36 cellular contexts compared by ENCODE assay signal in the genomic region with DNA sequence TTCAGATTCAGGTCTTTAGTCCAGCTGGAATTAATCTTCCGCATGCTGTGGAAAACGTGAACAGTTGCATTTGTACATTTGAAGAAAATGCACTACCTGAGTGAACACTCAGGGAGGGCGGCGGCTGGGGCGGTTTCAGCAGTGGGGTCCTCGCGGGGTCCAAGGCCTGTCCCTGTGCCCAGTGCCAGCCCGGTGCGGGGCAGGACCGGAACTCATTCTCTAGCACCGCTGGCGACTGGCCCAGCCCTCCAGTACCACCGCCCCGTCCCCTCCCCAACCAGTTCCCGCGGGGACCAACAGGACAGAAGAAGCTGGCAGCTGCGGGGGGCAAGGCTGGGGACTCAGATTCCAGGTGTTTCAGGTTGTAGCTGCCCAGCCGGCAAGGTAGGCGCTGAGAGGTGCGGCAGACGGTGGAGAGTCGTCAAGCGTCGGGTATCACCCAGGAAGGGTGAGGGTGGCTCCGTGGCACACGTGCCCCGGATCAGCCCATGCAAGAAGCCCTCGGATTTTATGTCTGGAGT.
"Had no signal": no experiment of that assay in that cellular context is flagged by ENCODE, and none has a peak within 500 bp of the region (broad histone marks: within the 10 kb centered on the region; RNA-seq: fewer than 3 reads in every experiment).

No MANE protein-coding gene starts in this region.

- H3K36me3 ChIP-seq: adrenal gland, ascending aorta, cardiac muscle cell had no signal

- DNase-seq: activated B cell treated with CpG ODN at 0.5 μM for 24 hours; activated CD4-positive, alpha-beta memory T cell treated with anti-CD3 and anti-CD28 coated beads for 36 hours; activated CD4-positive, alpha-beta T cell treated with anti-CD3 and anti-CD28 coated beads for 4 hours; activated CD4-positive, alpha-beta T cell treated with anti-CD3 and anti-CD28 coated beads, Interleukin-2, amount 10 ng/mL, durations not matched to agents 24 days and 14 days; activated CD4-positive, alpha-beta T cell treated with anti-CD3 and anti-CD28 coated beads, Interleukin-2, amount 50 U/mL, for 1 hour; activated CD4-positive, alpha-beta T cell treated with anti-CD3 and anti-CD28 coated beads, Interleukin-2, amount 50 U/mL, for 4 hours; activated CD4-positive, CD25-positive, alpha-beta regulatory T cell treated with anti-CD3 and anti-CD28 coated beads, Interleukin-2, amount 50 U/mL, for 72 hours; activated CD8-positive, alpha-beta memory T cell treated with anti-CD3 and anti-CD28 coated beads, Interleukin-2, amount 50 U/mL, for 4 hours; activated CD8-positive, alpha-beta T cell treated with anti-CD3 and anti-CD28 coated beads for 36 hours; activated effector memory CD4-positive, alpha-beta T cell treated with anti-CD3 and anti-CD28 coated beads, Interleukin-2, amount 50 U/mL, for 16 hours; activated gamma-delta T cell treated with Interleukin-2 at 50 U/mL for 16 hours; activated naive CD4-positive, alpha-beta T cell; activated naive CD4-positive, alpha-beta T cell treated with anti-CD3 and anti-CD28 coated beads for 36 hours; activated naive CD4-positive, alpha-beta T cell treated with anti-CD3 and anti-CD28 coated beads, Interleukin-2, amount 50 U/mL, for 16 hours; activated naive CD8-positive, alpha-beta T cell treated with anti-CD3 and anti-CD28 coated beads for 36 hours; activated T-cell treated with anti-CD3 and anti-CD28 coated beads for 4 hours; activated T-cell treated with anti-CD3 and anti-CD28 coated beads, Interleukin-2, amount 50 U/mL, for 1 hour; activated T-cell treated with anti-CD3 and anti-CD28 coated beads, Interleukin-2, amount 50 U/mL, for 4 hours; activated T-cell treated with anti-CD3 and anti-CD28 coated beads, Interleukin-2, amount 50 U/mL, for 72 hours; adrenal gland; amniotic stem cell; anterior cingulate cortex; caudate nucleus; T-helper 1 cell; T-helper 2 cell; T-helper 9 cell had no signal

- H3K4me1 Mint-ChIP-seq: activated B cell treated with CpG ODN at 0.5 μM for 24 hours; activated CD4-positive, alpha-beta T cell treated with anti-CD3 and anti-CD28 coated beads, Interleukin-2, amount 10 ng/mL, durations not matched to agents 24 days and 14 days; activated naive CD8-positive, alpha-beta T cell treated with anti-CD3 and anti-CD28 coated beads for 36 hours; activated T-helper 17 cell treated with anti-CD3 and anti-CD28 coated beads, Interleukin-2, amount 50 U/mL, for 72 hours; brain; central memory CD8-positive, alpha-beta T cell had no signal

- H3K4me3 Mint-ChIP-seq: activated B cell treated with CpG ODN at 0.5 μM for 24 hours; activated CD4-positive, alpha-beta memory T cell treated with anti-CD3 and anti-CD28 coated beads for 36 hours; activated CD4-positive, alpha-beta T cell treated with anti-CD3 and anti-CD28 coated beads, Interleukin-2, amount 10 ng/mL, durations not matched to agents 24 days and 14 days; activated CD8-positive, alpha-beta T cell treated with anti-CD3 and anti-CD28 coated beads for 36 hours; activated naive CD4-positive, alpha-beta T cell treated with anti-CD3 and anti-CD28 coated beads for 36 hours; activated naive CD8-positive, alpha-beta T cell treated with anti-CD3 and anti-CD28 coated beads for 36 hours; activated T-cell treated with anti-CD3 and anti-CD28 coated beads, Interleukin-2, amount 50 U/mL, for 4 hours; activated T-cell treated with anti-CD3 and anti-CD28 coated beads, Interleukin-2, amount 50 U/mL, for 72 hours; activated T-helper 1 cell treated with anti-CD3 and anti-CD28 coated beads, Interleukin-12 subunit alpha, Interleukin-12 subunit beta, Interleukin-2, Interleukin-4 antibody, amounts not matched to agents 30 ng/mL and 10 ng/mL and 1 ng/mL, durations not matched to agents 14 hours and 24 hours and 36 hours; activated T-helper 17 cell treated with anti-CD3 and anti-CD28 coated beads, Interleukin-2, amount 50 U/mL, for 72 hours; brain; central memory CD8-positive, alpha-beta T cell; T-helper 1 cell treated with Interleukin-12 subunit alpha and Interleukin-12 subunit beta and Interleukin-4 antibody, amounts not matched to agents 30 μg/mL and 1 μg/mL, for 36 hours; T-helper 2 cell treated with Interferon-gamma antibody and Interleukin-4, amounts not matched to agents 5 μg/mL and 100 μg/mL, for 36 hours had no signal

- H3K4me3 ChIP-seq: adrenal gland, ascending aorta, cardiac muscle cell had no signal

- ATAC-seq: activated CD8-positive, alpha-beta T cell treated with anti-CD3 and anti-CD28 coated beads for 36 hours; activated naive CD4-positive, alpha-beta T cell treated with anti-CD3 and anti-CD28 coated beads, Interleukin-2, amount 50 U/mL, for 72 hours; activated T-cell treated with anti-CD3 and anti-CD28 coated beads, Interleukin-2, amount 50 U/mL, for 4 hours; activated T-cell treated with anti-CD3 and anti-CD28 coated beads, Interleukin-2, amount 50 U/mL, for 72 hours; activated T-helper 17 cell treated with anti-CD3 and anti-CD28 coated beads, Interleukin-2, amount 50 U/mL, for 72 hours had no signal

- H3K9me3 Mint-ChIP-seq: activated CD4-positive, alpha-beta memory T cell treated with anti-CD3 and anti-CD28 coated beads for 36 hours; activated CD4-positive, alpha-beta T cell treated with anti-CD3 and anti-CD28 coated beads, Interleukin-2, amount 10 ng/mL, durations not matched to agents 24 days and 14 days; activated CD8-positive, alpha-beta T cell treated with anti-CD3 and anti-CD28 coated beads for 36 hours; activated naive CD4-positive, alpha-beta T cell treated with anti-CD3 and anti-CD28 coated beads for 36 hours; activated T-cell treated with anti-CD3 and anti-CD28 coated beads, Interleukin-2, amount 50 U/mL, for 4 hours; central memory CD8-positive, alpha-beta T cell; T-helper 2 cell treated with Interferon-gamma antibody and Interleukin-4, amounts not matched to agents 5 μg/mL and 100 μg/mL, for 36 hours had no signal

- H3K4me1 ChIP-seq: adrenal gland, ascending aorta had no signal

- H3K27ac ChIP-seq: adrenal gland, ascending aorta, cardiac muscle cell, VCaP had no signal

- H3K27ac Mint-ChIP-seq: activated B cell treated with CpG ODN at 0.5 μM for 24 hours; activated CD4-positive, alpha-beta memory T cell treated with anti-CD3 and anti-CD28 coated beads for 36 hours; activated CD4-positive, alpha-beta T cell treated with anti-CD3 and anti-CD28 coated beads, Interleukin-2, amount 10 ng/mL, durations not matched to agents 24 days and 14 days; activated CD8-positive, alpha-beta T cell treated with anti-CD3 and anti-CD28 coated beads for 36 hours; activated naive CD4-positive, alpha-beta T cell treated with anti-CD3 and anti-CD28 coated beads for 36 hours; activated naive CD4-positive, alpha-beta T cell treated with anti-CD3 and anti-CD28 coated beads, Interleukin-2, amount 50 U/mL, for 72 hours; activated naive CD8-positive, alpha-beta T cell treated with anti-CD3 and anti-CD28 coated beads for 36 hours; activated T-cell treated with anti-CD3 and anti-CD28 coated beads, Interleukin-2, amount 50 U/mL, for 72 hours; activated T-helper 1 cell treated with anti-CD3 and anti-CD28 coated beads, Interleukin-12 subunit alpha, Interleukin-12 subunit beta, Interleukin-2, Interleukin-4 antibody, amounts not matched to agents 30 ng/mL and 10 ng/mL and 1 ng/mL, durations not matched to agents 14 hours and 24 hours and 36 hours; activated T-helper 17 cell treated with anti-CD3 and anti-CD28 coated beads, Interleukin-2, amount 50 U/mL, for 72 hours; brain; T-helper 1 cell treated with Interleukin-12 subunit alpha and Interleukin-12 subunit beta and Interleukin-4 antibody, amounts not matched to agents 30 μg/mL and 1 μg/mL, for 36 hours; T-helper 2 cell treated with Interferon-gamma antibody and Interleukin-4, amounts not matched to agents 5 μg/mL and 100 μg/mL, for 36 hours had no signal

- H3K9me3 ChIP-seq: adrenal gland, ascending aorta had no signal

- H3K36me3 Mint-ChIP-seq: activated CD4-positive, alpha-beta memory T cell treated with anti-CD3 and anti-CD28 coated beads for 36 hours; activated naive CD4-positive, alpha-beta T cell treated with anti-CD3 and anti-CD28 coated beads, Interleukin-2, amount 50 U/mL, for 72 hours; activated naive CD8-positive, alpha-beta T cell treated with anti-CD3 and anti-CD28 coated beads for 36 hours; brain had no signal

- H3K27me3 ChIP-seq: adrenal gland, ascending aorta, cardiac muscle cell had no signal
